ENCODE assay signal across 11 cellular contexts in genomic region chr9:91837982-91838731, GRCh38.
DNase-seq lines count a peak whose midpoint lies in the region; ATAC-seq and TF ChIP-seq lines count a peak whose summit lies in the region.
"Had no signal": no experiment of that assay in that cellular context is flagged by ENCODE, and none has a peak within 500 bp of the region (broad histone marks: within the 10 kb centered on the region; RNA-seq: fewer than 3 reads in every experiment).

No MANE protein-coding gene starts in this region.

- peaks cover 0 to 2% (median 0%) of the 10 kb centered on the region in 5 experiments for H3K9me3 Mint-ChIP-seq in brain

- H3K4me1 Mint-ChIP-seq in brain: peaks cover 94% of the 10 kb centered on the region

- no peaks in the 10 kb centered on the region for H3K36me3 ChIP-seq in BLaER1

- H3K9ac ChIP-seq in BLaER1: peak overlapping the region; percentile 54; the same call in 1 of the 2 replicates

- peak overlapping the region; percentile 89 for H3K4me2 ChIP-seq in BLaER1

- peak overlapping the region in 4 of 5 experiments; percentile 21 to 54 (median 44) for H3K27ac Mint-ChIP-seq in brain

- H3K4me1 ChIP-seq in BLaER1: peaks cover 91% of the 10 kb centered on the region

- DNase-seq in NCI-H1694 treated with DMSO at 0.1 percent for 48 hours (lab: John Stamatoyannopoulos, UW) (peak; percentile 65), mesenteric fat pad (ENCODE audit: low spot score) (peak; percentile 74), NCI-H1436 treated with DMSO at 0.1 percent for 48 hours (lab: John Stamatoyannopoulos, UW) (no peak), ecto neural progenitor cell (ENCODE audit: low spot score) (no peak), T1000 (lab: John Stamatoyannopoulos, UW) (no peak)
- DNase-seq: DND-41, T-helper 9 cell had no signal

- no peak for ATAC-seq in GM19397 (IDR thresholded peaks at IDR 0.05; ENCODE audit: unreplicated experiment)

- no peak for TF ChIP-seq CTCF in brain (conservative IDR thresholded peaks at IDR 0.05)

- no peaks in the 10 kb centered on the region for H4K20me1 ChIP-seq in BLaER1

- peaks cover 4% of the 10 kb centered on the region for H3K27me3 Mint-ChIP-seq in brain

- H3K4me3 ChIP-seq in BLaER1: no peak overlapping the region
- H3K4me3 ChIP-seq: skin epidermis had no signal

- no peaks in the 10 kb centered on the region for H3K9me3 ChIP-seq in BLaER1

- H3K4me3 Mint-ChIP-seq in brain: peak overlapping the region; percentile 28 to 62 (median 39)

- no peaks in the 10 kb centered on the region for H3K36me3 Mint-ChIP-seq in brain

- H3K27me3 ChIP-seq in BLaER1: no peaks in the 10 kb centered on the region

- H3K27ac ChIP-seq in BLaER1: peak overlapping the region; percentile 74

Comparison
In these comparisons a context has a peak if more than half of its experiments do, and no peak if none do; other contexts are left out.
1. DNase-seq: peak in NCI-H1694 treated with DMSO at 0.1 percent for 48 hours (single experiment) and mesenteric fat pad (single experiment); none in NCI-H1436 treated with DMSO at 0.1 percent for 48 hours (single experiment), ecto neural progenitor cell (single experiment) and T1000 (single experiment).